Comparison of ENCODE assay signal across 1 cellular context in genomic region chr12:123238961-123239360, GRCh38.
TF ChIP-seq lines count a peak whose summit lies in the region.

No MANE protein-coding gene starts in this region.

TF ChIP-seq in GM12878, 131 proteins besides CTCF, POLR2A, EP300 and RAD21:
- TF ChIP-seq HDAC6 (IDR thresholded peaks at IDR 0.05; ENCODE audit: unreplicated experiment), result no peak
- no peak for TF ChIP-seq PAX5 (IDR thresholded peaks at IDR 0.05; ENCODE audit: borderline replicate concordance, low read depth, low read length)
- no peak for TF ChIP-seq HDAC2 (IDR thresholded peaks at IDR 0.05)
- no peak for TF ChIP-seq BMI1 (IDR thresholded peaks at IDR 0.05; ENCODE audit: borderline replicate concordance)
- TF ChIP-seq IKZF2 (IDR thresholded peaks at IDR 0.05), result no peak
- no peak for TF ChIP-seq TARDBP (IDR thresholded peaks at IDR 0.05; ENCODE audit: borderline replicate concordance)
- TF ChIP-seq MYC (IDR thresholded peaks at IDR 0.05; ENCODE audit: insufficient read depth, insufficient read length, insufficient replicate concordance, low read length, severe bottlenecking), result no peak
- no peak for TF ChIP-seq SUZ12 (IDR thresholded peaks at IDR 0.05; ENCODE audit: unreplicated experiment)
- TF ChIP-seq SIX5 (IDR thresholded peaks at IDR 0.05; ENCODE audit: low read depth, low read length, severe bottlenecking), result no peak
- TF ChIP-seq STAT3 (IDR thresholded peaks at IDR 0.05; ENCODE audit: low read depth, low read length), result no peak
- no peak for TF ChIP-seq POLR2AphosphoS5 (IDR thresholded peaks at IDR 0.05; ENCODE audit: low read length)
- TF ChIP-seq RFX5 (IDR thresholded peaks at IDR 0.05; ENCODE audit: low read depth, low read length), result no peak
- no peak for TF ChIP-seq PKNOX1 (IDR thresholded peaks at IDR 0.05)
- no peak for TF ChIP-seq ZNF217 (IDR thresholded peaks at IDR 0.05)
- no peak for TF ChIP-seq KDM1A (IDR thresholded peaks at IDR 0.05; ENCODE audit: borderline replicate concordance)
- no peak for TF ChIP-seq ZBTB40 (IDR thresholded peaks at IDR 0.05; ENCODE audit: borderline replicate concordance)
- no peak for TF ChIP-seq HSF1 (IDR thresholded peaks at IDR 0.05; ENCODE audit: low read depth, low read length)
- TF ChIP-seq SMAD5 (IDR thresholded peaks at IDR 0.05; ENCODE audit: low read depth), result no peak
- no peak for TF ChIP-seq BCLAF1 (IDR thresholded peaks at IDR 0.05)
